Comparison of ENCODE assay signal across 9 cellular contexts in genomic region chr9:107260437-107261081, GRCh38. TPM values are rescaled to one million over a fixed set of nuclear protein-coding genes. Genes with fewer than 3 reads are reported as not detected.
DNase-seq lines count a peak whose midpoint lies in the region; ATAC-seq and TF ChIP-seq lines count a peak whose summit lies in the region.
"Had no signal": no experiment of that assay in that cellular context is flagged by ENCODE, and none has a peak within 500 bp of the region (broad histone marks: within the 10 kb centered on the region; RNA-seq: fewer than 3 reads in every experiment).

No MANE protein-coding gene starts in this region.

- no peak overlapping the region for H3K4me3 Mint-ChIP-seq in activated CD4-positive, alpha-beta T cell treated with anti-CD3 and anti-CD28 coated beads, Interleukin-2, amount 10 ng/mL, durations not matched to agents 24 days and 14 days
- H3K4me3 Mint-ChIP-seq: dendritic cell treated with granulocyte-macrophage colony-stimulating factor and Interleukin-4, amounts not matched to agents 40 ng/mL and 50 ng/mL, for 4 days had no signal

- peak; percentile 80 for DNase-seq in NB4 (ENCODE audit: low read depth)
- no peak for DNase-seq in left lobe of liver (ENCODE audit: low spot score)
- DNase-seq in NK-92 treated with Interleukin-12 subunit alpha and Interleukin-12 subunit beta, amount 100 ng/mL, for 24 hours (lab: John Stamatoyannopoulos, UW) = no peak
- no peak for DNase-seq in NCI-H1694 (lab: John Stamatoyannopoulos, UW)
- no peak for DNase-seq in activated CD4-positive, alpha-beta T cell treated with anti-CD3 and anti-CD28 coated beads, Interleukin-2, amount 10 ng/mL, durations not matched to agents 24 days and 14 days
- no peak for DNase-seq in HPDE6-E6E7 (ENCODE audit: extremely low spot score)

- no peak overlapping the region for H3K27ac Mint-ChIP-seq in activated CD4-positive, alpha-beta T cell treated with anti-CD3 and anti-CD28 coated beads, Interleukin-2, amount 10 ng/mL, durations not matched to agents 24 days and 14 days
- H3K27ac Mint-ChIP-seq: dendritic cell treated with granulocyte-macrophage colony-stimulating factor and Interleukin-4, amounts not matched to agents 40 ng/mL and 50 ng/mL, for 4 days had no signal

- intact Hi-C loops in activated CD4-positive, alpha-beta T cell treated with anti-CD3 and anti-CD28 coated beads, Interleukin-2, amount 10 ng/mL, durations not matched to agents 24 days and 14 days (cut with micrococcal nuclease) = no loop called here

- no peaks in the 10 kb centered on the region for H3K36me3 Mint-ChIP-seq in activated CD4-positive, alpha-beta T cell treated with anti-CD3 and anti-CD28 coated beads, Interleukin-2, amount 10 ng/mL, durations not matched to agents 24 days and 14 days (ENCODE audit: low read depth)

- TF ChIP-seq CTCF in NB4 (IDR thresholded peaks at IDR 0.05; ENCODE audit: low read depth, low read length) = no peak

- peaks cover 22% of the 10 kb centered on the region for H3K27me3 Mint-ChIP-seq in activated CD4-positive, alpha-beta T cell treated with anti-CD3 and anti-CD28 coated beads, Interleukin-2, amount 10 ng/mL, durations not matched to agents 24 days and 14 days

- no peak for TF ChIP-seq POLR2A in NB4 (IDR thresholded peaks at IDR 0.05; ENCODE audit: extremely low read depth, insufficient read length)

- peaks cover 6% of the 10 kb centered on the region for H3K9me3 Mint-ChIP-seq in activated CD4-positive, alpha-beta T cell treated with anti-CD3 and anti-CD28 coated beads, Interleukin-2, amount 10 ng/mL, durations not matched to agents 24 days and 14 days
- H3K9me3 Mint-ChIP-seq: dendritic cell treated with granulocyte-macrophage colony-stimulating factor and Interleukin-4, amounts not matched to agents 40 ng/mL and 50 ng/mL, for 4 days had no signal

- no peaks in the 10 kb centered on the region for H3K4me1 Mint-ChIP-seq in activated CD4-positive, alpha-beta T cell treated with anti-CD3 and anti-CD28 coated beads, Interleukin-2, amount 10 ng/mL, durations not matched to agents 24 days and 14 days

- ATAC-seq in GM18520 (IDR thresholded peaks at IDR 0.05; ENCODE audit: unreplicated experiment) (peak; percentile 99), HG02571 (IDR thresholded peaks at IDR 0.05; ENCODE audit: unreplicated experiment) (peak; percentile 99), left lobe of liver (peak; percentile 90)

- H3K4me3 ChIP-seq in NB4 (ENCODE audit: low read depth, low read length) = no peak overlapping the region

RNA-seq across cellular contexts. Expression of gene RAD23B, which starts 22.5 kb away (rescaled TPM):
- 98.7 TPM for total RNA-seq in left lobe of liver
- 148 and 150 TPM in 2 replicates for total RNA-seq in activated CD4-positive, alpha-beta T cell treated with anti-CD3 and anti-CD28 coated beads, Interleukin-2, amount 10 ng/mL, durations not matched to agents 24 days and 14 days
